11 cellular contexts compared by ENCODE assay signal in genomic region chr1:93804412-93804811, GRCh38.
DNase-seq lines count a peak whose midpoint lies in the region; ATAC-seq and TF ChIP-seq lines count a peak whose summit lies in the region.
"Had no signal": no experiment of that assay in that cellular context is flagged by ENCODE, and none has a peak within 500 bp of the region (broad histone marks: within the 10 kb centered on the region; RNA-seq: fewer than 3 reads in every experiment).

No MANE protein-coding gene starts in this region.

- H3K4me1 ChIP-seq in PC-9 (replicated peaks; ENCODE audit: insufficient read depth) (peaks cover 35% of the 10 kb centered on the region), lower lobe of right lung (peaks cover 9% of the 10 kb centered on the region)
- no peaks in the 10 kb centered on the region for H3K4me1 ChIP-seq in CD8-positive, alpha-beta T cell (ENCODE audit: insufficient read depth, low read length)

- H3K27ac ChIP-seq in PC-9 (peak overlapping the region; percentile 66), lower lobe of right lung (no peak overlapping the region)
- H3K27ac ChIP-seq in CD8-positive, alpha-beta T cell (ENCODE audit: low read depth, low read length) = no peak overlapping the region

- H3K4me3 ChIP-seq in PC-9 (peak overlapping the region; percentile 2; the same call in 1 of the 2 replicates), lower lobe of right lung (no peak overlapping the region)
- H3K4me3 ChIP-seq in CD8-positive, alpha-beta T cell (ENCODE audit: low read depth, low read length) = no peak overlapping the region

- H3F3A ChIP-seq in PC-9 (ENCODE audit: insufficient read depth, low read depth) = peaks cover 25% of the 10 kb centered on the region

- H3K9me3 ChIP-seq in PC-9 (ENCODE audit: insufficient read depth, low read depth) (peaks cover 56% of the 10 kb centered on the region), lower lobe of right lung (no peaks in the 10 kb centered on the region)
- H3K9me3 ChIP-seq in CD8-positive, alpha-beta T cell (ENCODE audit: low read length) = no peaks in the 10 kb centered on the region

- no peaks in the 10 kb centered on the region for H3K27me3 ChIP-seq in PC-9 (ENCODE audit: insufficient read depth, low read depth)
- H3K27me3 ChIP-seq in lower lobe of right lung (ENCODE audit: low read depth) = no peaks in the 10 kb centered on the region
- H3K27me3 ChIP-seq in CD8-positive, alpha-beta T cell (ENCODE audit: insufficient read depth, low read length) = no peaks in the 10 kb centered on the region

- peak; percentile 43 for DNase-seq in ACHN
- DNase-seq in PC-9 = peak; percentile 38 to 90
- peak; percentile 97 for DNase-seq in dermis blood vessel endothelial cell
- DNase-seq in lower lobe of right lung = no peak
- DNase-seq in LoVo (ENCODE audit: low spot score) = no peak
- no peak for DNase-seq in stimulated activated CD4-positive, alpha-beta T cell treated with anti-CD3 and anti-CD28 coated beads, Interleukin-4, amount 100 ng/mL, for 24 hours
- DNase-seq in CD8-positive, alpha-beta T cell = no peak
- DNase-seq: activated CD4-positive, alpha-beta T cell treated with anti-CD3 and anti-CD28 coated beads, Interleukin-2, amount 10 ng/mL, durations not matched to agents 7 days and 5 days; NCI-H774 had no signal

- no peak overlapping the region for H2AFZ ChIP-seq in PC-9

- H3K4me3 Mint-ChIP-seq in CD8-positive, alpha-beta T cell = no peak overlapping the region
- H3K4me3 Mint-ChIP-seq: activated CD4-positive, alpha-beta T cell treated with anti-CD3 and anti-CD28 coated beads, Interleukin-2, amount 10 ng/mL, durations not matched to agents 7 days and 5 days; CD14-positive monocyte had no signal

- H3K36me3 Mint-ChIP-seq in CD8-positive, alpha-beta T cell = peaks cover 4% of the 10 kb centered on the region
- H3K36me3 Mint-ChIP-seq: CD14-positive monocyte had no signal

- H3K4me1 Mint-ChIP-seq in CD8-positive, alpha-beta T cell (ENCODE audit: low read depth) = no peaks in the 10 kb centered on the region
- H3K4me1 Mint-ChIP-seq: activated CD4-positive, alpha-beta T cell treated with anti-CD3 and anti-CD28 coated beads, Interleukin-2, amount 10 ng/mL, durations not matched to agents 7 days and 5 days had no signal

- TF ChIP-seq CTCF in PC-9 (conservative IDR thresholded peaks at IDR 0.05) (no peak), lower lobe of right lung (IDR thresholded peaks at IDR 0.05) (no peak)
- TF ChIP-seq CTCF in CD8-positive, alpha-beta T cell (IDR thresholded peaks at IDR 0.05) = no peak

- CTCF ChIA-PET in PC-9 (lab: Charles Lee) = no interaction called here
- CTCF ChIA-PET in CD8-positive, alpha-beta T cell (lab: Charles Lee) = interaction anchor here (0.6 kb wide), 1 partner anchor 1952 kb away, joined by 3 read pairs; no protein-coding TSS in a partner anchor

- POLR2A ChIA-PET in PC-9 (lab: Charles Lee; ENCODE audit: unreplicated experiment) = no interaction called here
- POLR2A ChIA-PET in CD8-positive, alpha-beta T cell (lab: Charles Lee) = no interaction called here

- intact Hi-C loops in PC-9 (cut with micrococcal nuclease; ENCODE audit: unreplicated experiment) (no loop called here), lower lobe of right lung (cut with DNase I) (no loop called here)
- intact Hi-C loops in CD8-positive, alpha-beta T cell (cut with DNase I, micrococcal nuclease) = no loop called here

- no peak overlapping the region for H3K27ac Mint-ChIP-seq in CD8-positive, alpha-beta T cell
- H3K27ac Mint-ChIP-seq: activated CD4-positive, alpha-beta T cell treated with anti-CD3 and anti-CD28 coated beads, Interleukin-2, amount 10 ng/mL, durations not matched to agents 7 days and 5 days; CD14-positive monocyte had no signal

- H3K27me3 Mint-ChIP-seq in CD8-positive, alpha-beta T cell (ENCODE audit: low read depth) = peaks cover 1% of the 10 kb centered on the region

- peak; percentile 56 to 59 for ATAC-seq in lower lobe of right lung
- ATAC-seq in GM21723 (IDR thresholded peaks at IDR 0.05; ENCODE audit: unreplicated experiment) = no peak
- no peak for ATAC-seq in CD8-positive, alpha-beta T cell

- no peaks in the 10 kb centered on the region for H3K79me2 ChIP-seq in PC-9 (ENCODE audit: low read depth)

- in situ Hi-C loops in ACHN (cut with HindIII; ENCODE audit: low pct_ligation_motif_present, low pct_unique_long_range_greater_than_20kb, low sequenced_read_pairs) = no loop called here

- no TSS peak for BruUV-seq in PC-9 (replicated peaks; lab: Mats Ljungman, UMichigan)

- H4K20me1 ChIP-seq in PC-9 (ENCODE audit: insufficient read depth) = no peaks in the 10 kb centered on the region

- H3K4me2 ChIP-seq in PC-9 = peak overlapping the region; percentile 34

- H3K36me3 ChIP-seq in PC-9 (ENCODE audit: low read depth) = peaks cover 50% of the 10 kb centered on the region
- H3K36me3 ChIP-seq in lower lobe of right lung = no peaks in the 10 kb centered on the region
- H3K36me3 ChIP-seq in CD8-positive, alpha-beta T cell (ENCODE audit: insufficient read depth, low read length) = no peaks in the 10 kb centered on the region

- no peaks in the 10 kb centered on the region for H3K9me2 ChIP-seq in PC-9 (ENCODE audit: insufficient read depth)

- H3K9me3 Mint-ChIP-seq in CD8-positive, alpha-beta T cell = peaks cover 11% of the 10 kb centered on the region

Comparison
In these comparisons a context has a peak if more than half of its experiments do, and no peak if none do; other contexts are left out.
1. DNase-seq: peak in ACHN (single experiment), PC-9 (2 of 2) and dermis blood vessel endothelial cell (single experiment); none in lower lobe of right lung (single experiment), LoVo (single experiment), stimulated activated CD4-positive, alpha-beta T cell treated with anti-CD3 and anti-CD28 coated beads, Interleukin-4, amount 100 ng/mL, for 24 hours (single experiment) and CD8-positive, alpha-beta T cell (0 of 7).
2. ATAC-seq: peak in lower lobe of right lung (2 of 2); none in GM21723 (single experiment) and CD8-positive, alpha-beta T cell (single experiment).